In the genomic region with DNA sequence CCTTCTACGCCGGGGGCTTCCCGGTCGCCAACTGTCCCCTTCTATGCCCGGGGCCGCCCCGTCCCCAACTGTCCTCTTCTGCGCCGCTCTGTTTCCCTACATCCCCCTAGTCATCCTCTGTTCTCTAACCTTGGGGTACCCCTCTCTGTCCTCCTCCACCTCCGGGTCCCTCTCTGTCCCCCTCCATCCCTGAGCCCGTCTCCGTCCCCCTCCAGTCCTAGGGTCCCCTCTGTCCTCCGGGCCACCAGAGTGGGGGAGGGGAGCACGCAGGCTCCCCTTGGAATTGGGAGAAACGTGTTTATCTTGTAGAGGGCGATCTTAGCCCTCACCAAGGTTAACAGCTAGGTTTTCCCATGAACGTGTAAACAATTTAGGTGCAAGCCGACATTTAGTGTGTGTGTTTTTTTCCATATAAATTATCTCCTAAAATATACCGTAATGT, we compare ENCODE assay signal across 8 cellular contexts. TPM values are rescaled to one million over a fixed set of nuclear protein-coding genes. Genes with fewer than 3 reads are reported as not detected.
DNase-seq lines count a peak whose midpoint lies in the region; ATAC-seq, FAIRE-seq and TF ChIP-seq lines count a peak whose summit lies in the region.

No MANE protein-coding gene starts in this region.

- in situ Hi-C loops in K562 (cut with MboI) = no loop called here

- H2AFZ ChIP-seq in PC-3 (ENCODE audit: low read length) = no peak overlapping the region
- peak overlapping the region; percentile 47 for H2AFZ ChIP-seq in K562 (ENCODE audit: low read depth, low read length)

- H3K36me3 ChIP-seq in BJ (ENCODE audit: control insufficient read depth, insufficient read depth, low read length) (peaks cover 9% of the 10 kb centered on the region), PC-3 (ENCODE audit: low read depth, low read length) (peaks cover 34% of the 10 kb centered on the region), K562 (ENCODE audit: control insufficient read depth, insufficient read depth, low read length) (peaks cover 19% of the 10 kb centered on the region), spleen (peaks cover 0 to 13% (median 10%) of the 10 kb centered on the region in 6 donors)

- DNase-seq in BJ (ENCODE audit: low read depth) (no peak), PC-3 (no peak), K562 (ENCODE audit: extremely low read depth in 1 of 4, low spot score in 3 of 4) (peak in 2 of 4 experiments; percentile 59 to 66), iris pigment epithelial cell (ENCODE audit: low read depth) (peak; percentile 51), spleen (no peak), T-helper 9 cell (no peak)

- 0 out of 2 replicates have a peak, but pooled peaks have one; percentile 9 for TF ChIP-seq CTCF in BJ (IDR thresholded peaks at IDR 0.05; ENCODE audit: insufficient read depth, low read depth, low read length)
- TF ChIP-seq CTCF in PC-3 (conservative IDR thresholded peaks at IDR 0.05; ENCODE audit: low read depth, low read length) = no peak
- no peak for TF ChIP-seq CTCF in K562 (IDR thresholded peaks at IDR 0.05 in 2 of 3, conservative IDR thresholded peaks at IDR 0.05 in 1 of 3; ENCODE audit: insufficient read depth in 2 of 3, low read depth in 1 of 3, low read length in 3 of 3)
- TF ChIP-seq CTCF in spleen (IDR thresholded peaks at IDR 0.05 in 8 of 11, conservative IDR thresholded peaks at IDR 0.05 in 3 of 11) = no peak

- BruUV-seq in PC-3 (replicated peaks; lab: Mats Ljungman, UMichigan) (no TSS peak), K562 (replicated peaks; lab: Mats Ljungman, UMichigan) (no TSS peak)

- POLR2A ChIA-PET in BJ (lab: Charles Lee) = interaction anchor here (0.9 to 1.0 kb wide), 4 partner anchors 9 to 67 kb away, joined by 3 to 10 read pairs (median 5); no protein-coding TSS in a partner anchor
- POLR2A ChIA-PET in PC-3 (lab: Charles Lee; ENCODE audit: unreplicated experiment) = interaction anchor here (0.6 to 1.5 kb wide), 8 partner anchors 21 to 979 kb away, joined by 3 to 25 read pairs (median 10); no protein-coding TSS in a partner anchor
- POLR2A ChIA-PET in K562 (lab: Yijun Ruan, JAX) = interaction anchor here (0.5 to 3.1 kb wide), 60 partner anchors 9 to 1040 kb away, joined by 3 to 60 read pairs (median 6); a partner anchor contains a TSS

- ATAC-seq in GM21515 (IDR thresholded peaks at IDR 0.05; ENCODE audit: unreplicated experiment) = peak; percentile 1
- ATAC-seq in PC-3 = peak; percentile 2; the same call in 1 of the 2 replicates
- peak; percentile 36 for ATAC-seq in K562
- no peak for ATAC-seq in GM19463 (IDR thresholded peaks at IDR 0.05; ENCODE audit: unreplicated experiment)

- TF ChIP-seq POLR2A in K562 (conservative IDR thresholded peaks at IDR 0.05) (peak; percentile 91), spleen (IDR thresholded peaks at IDR 0.05) (no peak)

- H3K9ac ChIP-seq in PC-3 (ENCODE audit: low read length) (peak overlapping the region; percentile 99), K562 (ENCODE audit: insufficient read depth in 1 of 2, low read depth in 2 of 2, low read length in 2 of 2) (peak overlapping the region; percentile 96 to 97)

- peak; percentile 40 to 47 for TF ChIP-seq RAD21 in K562 (CRISPR knock-in tag; conservative IDR thresholded peaks at IDR 0.05 in 1 of 2, IDR thresholded peaks at IDR 0.05 in 1 of 2)

- H3K27ac ChIP-seq in PC-3 (ENCODE audit: low read length) = peak overlapping the region; percentile 93
- peak overlapping the region; percentile 97 for H3K27ac ChIP-seq in K562 (ENCODE audit: extremely low read depth, low read depth, low read length)
- peak overlapping the region; percentile 99 to 100 (median 100) for H3K27ac ChIP-seq in spleen

- H3K79me2 ChIP-seq in PC-3 (ENCODE audit: low read length) (peaks cover 48% of the 10 kb centered on the region), K562 (ENCODE audit: control insufficient read depth, insufficient read depth, low read length) (peaks cover 41% of the 10 kb centered on the region)

- peaks cover 14% of the 10 kb centered on the region for H3K9me1 ChIP-seq in K562 (ENCODE audit: control insufficient read depth, insufficient read depth, low read length)

- H3K9me2 ChIP-seq in PC-3 (replicated peaks; ENCODE audit: low read length) = no peaks in the 10 kb centered on the region

- H3K4me3 ChIP-seq in BJ (ENCODE audit: low read depth, low read length) (peak overlapping the region; percentile 70), PC-3 (ENCODE audit: low read length) (peak overlapping the region; percentile 73), K562 (peak overlapping the region; percentile 69), spleen (peak overlapping the region; percentile 19 to 93 (median 74))

- 2% methylated on average over 17 of the region's 19 CpGs for WGBS in K562 (ENCODE audit: insufficient coverage, low coverage, missing lambda C conversion rate)
- 4 to 6% (median 5%) methylated on average over 19 of the region's 19 CpGs for WGBS in spleen, 5 donors

- peak overlapping the region; percentile 95 for H3K4me2 ChIP-seq in PC-3 (ENCODE audit: low read length)
- H3K4me2 ChIP-seq in K562 (ENCODE audit: insufficient read depth, low read length) = peak overlapping the region; percentile 88

- H3K27me3 ChIP-seq in BJ (ENCODE audit: control insufficient read depth, insufficient read depth, low read length) (no peaks in the 10 kb centered on the region), PC-3 (ENCODE audit: low read length) (no peaks in the 10 kb centered on the region), K562 (ENCODE audit: control insufficient read depth in 2 of 2, insufficient read depth in 2 of 2, low read length in 2 of 2) (no peaks in the 10 kb centered on the region), spleen (replicated peaks in 1 of 7) (no peaks in the 10 kb centered on the region)

- TF ChIP-seq EP300 in K562 (IDR thresholded peaks at IDR 0.05; ENCODE audit: low read length) = peak; percentile 35; the same call in 1 of the 2 replicates

- H4K20me1 ChIP-seq in PC-3 (ENCODE audit: low read length) (peaks cover 32% of the 10 kb centered on the region), K562 (replicated peaks; ENCODE audit: control insufficient read depth, insufficient read depth, low read length) (peaks cover 31% of the 10 kb centered on the region)

- peak; percentile 76 for FAIRE-seq in K562 (lab: Jason Lieb, UNC)

- intact Hi-C loops in PC-3 (cut with micrococcal nuclease) = loop anchor here (1.0 to 10.0 kb wide), 6 partner anchors 20 to 889 kb away; no protein-coding TSS in a partner anchor
- intact Hi-C loops in K562 (cut with micrococcal nuclease) = loop anchor here (1.0 to 5.0 kb wide), 2 partner anchors 18 to 141 kb away; no protein-coding TSS in a partner anchor
- intact Hi-C loops in spleen (cut with DNase I; ENCODE audit: low total_unique reads) = loop anchor here (10.0 kb wide), 1 partner anchor 301 kb away; no protein-coding TSS in a partner anchor

- no peaks in the 10 kb centered on the region for H3K9me3 ChIP-seq in PC-3 (ENCODE audit: low read length)
- H3K9me3 ChIP-seq in K562 (replicated peaks; ENCODE audit: control insufficient read depth, insufficient read depth, low read depth, low read length) = no peaks in the 10 kb centered on the region
- H3K9me3 ChIP-seq in spleen = peaks cover 0 to 16% (median 10%) of the 10 kb centered on the region in 8 donors

- no peaks in the 10 kb centered on the region for H3F3A ChIP-seq in PC-3 (ENCODE audit: low read length, unreplicated experiment)

- CTCF ChIA-PET in BJ (lab: Yijun Ruan, JAX) (interaction anchor here (0.7 to 0.9 kb wide), 2 partner anchors 43 to 457 kb away, joined by 3 read pairs; no protein-coding TSS in a partner anchor), PC-3 (lab: Charles Lee) (no interaction called here), K562 (lab: Yijun Ruan, JAX; ENCODE audit: low intra/inter-chr PET ratio) (no interaction called here)

- H3K4me1 ChIP-seq in PC-3 (ENCODE audit: insufficient read depth, low read length) (peaks cover 18% of the 10 kb centered on the region), K562 (replicated peaks in 1 of 2; ENCODE audit: control insufficient read depth in 2 of 2, insufficient read depth in 2 of 2, low read length in 2 of 2) (peaks cover 20 to 34% of the 10 kb centered on the region in 2 experiments; a peak in 4 of 5 replicates), spleen (peaks cover 9 to 31% (median 23%) of the 10 kb centered on the region in 6 donors)

TF ChIP-seq in K562, 482 proteins besides CTCF, POLR2A, EP300 and RAD21 (continues in another document):
- TF ChIP-seq POLR2H (tag; IDR thresholded peaks at IDR 0.05; ENCODE audit: low read depth) = peak; percentile 87; the same call in 1 of the 2 replicates
- no peak for TF ChIP-seq ZNF12 (CRISPR knock-in tag; IDR thresholded peaks at IDR 0.05)
- TF ChIP-seq FUS (optimal IDR thresholded peaks at IDR 0.05; ENCODE audit: low read depth, low read length) = no peak
- TF ChIP-seq ELF4 (CRISPR knock-in tag; IDR thresholded peaks at IDR 0.05) = peak; percentile 93
- no peak for TF ChIP-seq FOS (IDR thresholded peaks at IDR 0.05; ENCODE audit: extremely low read depth, insufficient read length)

RNA-seq across cellular contexts. Expression of a gene that starts 0.9 kb away (rescaled TPM):
- 41.8 and 79.0 TPM in 2 replicates for polyA plus RNA-seq in BJ (2011; rRNA removed)
- polyA minus RNA-seq in BJ (2011; rRNA and poly(A)+ RNA removed) = 202 and 251 TPM in 2 replicates
- 94.5 and 112 TPM in 2 replicates for total RNA-seq in PC-3 (2014; rRNA removed)
- total RNA-seq in K562 (2011; cell fraction: chromatin; rRNA removed; ENCODE audit: low replicate concordance) = 54.5 and 86.4 TPM in 2 replicates
- 136 and 139 TPM in 2 replicates for total RNA-seq in K562 (2011; cell fraction: nucleolus; rRNA removed)
- total RNA-seq in K562 (2011; cell fraction: nucleoplasm; rRNA removed) = 92.4 and 113 TPM in 2 replicates
- total RNA-seq in K562 (2014; rRNA removed) = 6.9 and 10.3 TPM in 2 replicates
- total RNA-seq in K562 (2014; rRNA removed; fragmentation: Illumina TruSeq; extraction: Trizol) = 7.4 and 8.0 TPM in 2 replicates
- total RNA-seq in K562 (2015; rRNA removed; fragmentation: Illumina TruSeq; extraction: Trizol) = 4.5 TPM in 2 replicates
- total RNA-seq in K562 (2021) = 23.9 and 25.2 TPM in 2 replicates
- 11.7 and 19.1 TPM in 2 replicates for polyA plus RNA-seq in K562 (2011; rRNA removed)
- 6.6 and 12.0 TPM in 2 replicates for polyA plus RNA-seq in K562 (2011; cell fraction: cytosol; rRNA removed)
- polyA plus RNA-seq in K562 (2011; cell fraction: nucleus; rRNA removed) = 52.6 and 53.4 TPM in 2 replicates
- 14.7 and 29.2 TPM in 2 replicates for polyA plus RNA-seq in K562 (2012)
- 11.1 and 12.6 TPM in 2 replicates for polyA plus RNA-seq in K562 (2014; fragmentation: Illumina TruSeq; extraction: Trizol)
- polyA plus RNA-seq in K562 (2014; fragmentation: Nextera tagmentation; extraction: Ambion mirVana) = 1 to 10 TPM; 3.2 to 3.7 TPM
- 8.6 and 10.2 TPM in 2 replicates for polyA plus RNA-seq in K562 (2014; rRNA removed)
- 33.0 and 43.0 TPM in 2 replicates for polyA minus RNA-seq in K562 (2011; rRNA and poly(A)+ RNA removed)
- 10.3 and 16.2 TPM in 2 replicates for polyA minus RNA-seq in K562 (2011; cell fraction: cytosol; rRNA and poly(A)+ RNA removed)
- 87.2 and 133 TPM in 2 replicates for polyA minus RNA-seq in K562 (2011; cell fraction: nucleus; rRNA and poly(A)+ RNA removed)
- total RNA-seq in spleen = 100 to 1,000 TPM in 5 of 7 donors, 10 to 100 TPM in 2; 65.0 to 211 (median 135) TPM
- 10 to 100 TPM; 18.8 to 26.6 (median 19.6) TPM for polyA plus RNA-seq in spleen
